In the genomic region with DNA sequence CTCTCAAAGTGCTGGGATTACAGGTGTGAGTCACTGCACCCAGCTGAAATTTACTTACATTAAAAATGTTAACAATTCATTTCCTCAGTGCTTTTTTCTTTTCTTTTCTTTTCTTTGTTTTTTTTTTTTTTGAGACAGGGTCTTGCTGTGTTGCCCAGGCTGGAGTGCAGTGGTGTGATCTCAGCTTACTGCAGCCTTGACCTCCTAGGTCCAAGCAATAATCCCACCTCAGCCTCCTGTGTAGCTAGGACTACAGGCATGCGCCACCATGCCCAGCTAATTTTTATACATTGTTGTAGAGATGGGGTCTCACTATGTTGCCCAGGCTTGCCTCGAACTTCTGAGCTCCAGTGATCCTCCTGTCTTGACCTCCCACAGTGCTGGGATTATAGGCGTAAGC, we compare ENCODE assay signal across 16 cellular contexts. TPM values are rescaled to one million over a fixed set of nuclear protein-coding genes. Genes with fewer than 3 reads are reported as not detected.
"Had no signal": no experiment of that assay in that cellular context is flagged by ENCODE, and none has a peak within 500 bp of the region (broad histone marks: within the 10 kb centered on the region; RNA-seq: fewer than 3 reads in every experiment).

No MANE protein-coding gene starts in this region.

RNA-seq across cellular contexts. Expression of gene CELA3A, which starts 2.5 kb away (rescaled TPM):
- total RNA-seq: activated naive CD4-positive, alpha-beta T cell treated with anti-CD3 and anti-CD28 coated beads for 36 hours; activated naive CD4-positive, alpha-beta T cell treated with anti-CD3 and anti-CD28 coated beads, Interleukin-2, amount 50 U/mL, for 72 hours; activated naive CD8-positive, alpha-beta T cell treated with anti-CD3 and anti-CD28 coated beads for 36 hours; activated naive CD8-positive, alpha-beta T cell treated with anti-CD3 and anti-CD28 coated beads, Interleukin-2, amount 10 ng/mL, durations not matched to agents 7 days and 5 days; activated T-cell treated with anti-CD3 and anti-CD28 coated beads, Interleukin-2, amount 50 U/mL, for 72 hours; activated T-helper 1 cell treated with anti-CD3 and anti-CD28 coated beads, Interleukin-12 subunit alpha, Interleukin-12 subunit beta, Interleukin-2, Interleukin-4 antibody, amounts not matched to agents 30 ng/mL and 10 ng/mL and 1 ng/mL, durations not matched to agents 14 hours and 24 hours and 36 hours; activated T-helper 17 cell treated with anti-CD3 and anti-CD28 coated beads, Interleukin-2, amount 50 U/mL, for 72 hours; activated T-helper 2 cell treated with anti-CD3 and anti-CD28 coated beads, Interferon-gamma antibody, Interleukin-2, Interleukin-4, amounts not matched to agents 10 μg/mL and 5 μg/mL and 100 μg/mL, durations not matched to agents 14 hours and 24 hours and 36 hours; ascending aorta; astrocyte; breast epithelium; bronchial epithelial cell; cardiac muscle cell; cardiac septum; cerebellum; chondrocyte had no signal
- polyA plus RNA-seq: cardiac muscle cell had no signal

RNA-seq across cellular contexts. Expression of gene CELA3B, which starts 27.1 kb away (rescaled TPM):
- total RNA-seq: activated naive CD4-positive, alpha-beta T cell treated with anti-CD3 and anti-CD28 coated beads for 36 hours; activated naive CD4-positive, alpha-beta T cell treated with anti-CD3 and anti-CD28 coated beads, Interleukin-2, amount 50 U/mL, for 72 hours; activated naive CD8-positive, alpha-beta T cell treated with anti-CD3 and anti-CD28 coated beads for 36 hours; activated naive CD8-positive, alpha-beta T cell treated with anti-CD3 and anti-CD28 coated beads, Interleukin-2, amount 10 ng/mL, durations not matched to agents 7 days and 5 days; activated T-cell treated with anti-CD3 and anti-CD28 coated beads, Interleukin-2, amount 50 U/mL, for 72 hours; activated T-helper 1 cell treated with anti-CD3 and anti-CD28 coated beads, Interleukin-12 subunit alpha, Interleukin-12 subunit beta, Interleukin-2, Interleukin-4 antibody, amounts not matched to agents 30 ng/mL and 10 ng/mL and 1 ng/mL, durations not matched to agents 14 hours and 24 hours and 36 hours; activated T-helper 17 cell treated with anti-CD3 and anti-CD28 coated beads, Interleukin-2, amount 50 U/mL, for 72 hours; activated T-helper 2 cell treated with anti-CD3 and anti-CD28 coated beads, Interferon-gamma antibody, Interleukin-2, Interleukin-4, amounts not matched to agents 10 μg/mL and 5 μg/mL and 100 μg/mL, durations not matched to agents 14 hours and 24 hours and 36 hours; ascending aorta; astrocyte; breast epithelium; bronchial epithelial cell; cardiac muscle cell; cardiac septum; cerebellum; chondrocyte had no signal
- polyA plus RNA-seq: cardiac muscle cell had no signal
